ENCODE assay signal across 1 cellular context in genomic region chr5:94240064-94240463, GRCh38.
TF ChIP-seq lines count a peak whose summit lies in the region.

No MANE protein-coding gene starts in this region.

TF ChIP-seq in HepG2, 621 proteins besides CTCF, POLR2A, EP300 and RAD21 (continued from another document):
- TF ChIP-seq ZXDC (CRISPR knock-in tag; IDR thresholded peaks at IDR 0.05) (no peak), FOXP4 (CRISPR knock-in tag; IDR thresholded peaks at IDR 0.05) (no peak), ZNF251 (CRISPR knock-in tag; IDR thresholded peaks at IDR 0.05) (no peak), POGK (CRISPR knock-in tag; conservative IDR thresholded peaks at IDR 0.05) (no peak), ZNF329 (CRISPR knock-in tag; IDR thresholded peaks at IDR 0.05; ENCODE audit: low read depth) (no peak), ATF4 (CRISPR knock-in tag; IDR thresholded peaks at IDR 0.05) (no peak), NFATC3 (CRISPR knock-in tag; IDR thresholded peaks at IDR 0.05) (no peak), CSRNP2 (CRISPR knock-in tag; conservative IDR thresholded peaks at IDR 0.05; ENCODE audit: low read depth) (no peak), RBFOX2 (IDR thresholded peaks at IDR 0.05; ENCODE audit: low read depth, low read length) (no peak), ZBED4 (CRISPR knock-in tag; IDR thresholded peaks at IDR 0.05; ENCODE audit: borderline replicate concordance) (no peak), ZSCAN21 (CRISPR knock-in tag; IDR thresholded peaks at IDR 0.05; ENCODE audit: borderline replicate concordance) (no peak)
TF ChIP-seq in HepG2: peak in this region for 0.
